Comparison of ENCODE assay signal across 8 cellular contexts in the genomic region with DNA sequence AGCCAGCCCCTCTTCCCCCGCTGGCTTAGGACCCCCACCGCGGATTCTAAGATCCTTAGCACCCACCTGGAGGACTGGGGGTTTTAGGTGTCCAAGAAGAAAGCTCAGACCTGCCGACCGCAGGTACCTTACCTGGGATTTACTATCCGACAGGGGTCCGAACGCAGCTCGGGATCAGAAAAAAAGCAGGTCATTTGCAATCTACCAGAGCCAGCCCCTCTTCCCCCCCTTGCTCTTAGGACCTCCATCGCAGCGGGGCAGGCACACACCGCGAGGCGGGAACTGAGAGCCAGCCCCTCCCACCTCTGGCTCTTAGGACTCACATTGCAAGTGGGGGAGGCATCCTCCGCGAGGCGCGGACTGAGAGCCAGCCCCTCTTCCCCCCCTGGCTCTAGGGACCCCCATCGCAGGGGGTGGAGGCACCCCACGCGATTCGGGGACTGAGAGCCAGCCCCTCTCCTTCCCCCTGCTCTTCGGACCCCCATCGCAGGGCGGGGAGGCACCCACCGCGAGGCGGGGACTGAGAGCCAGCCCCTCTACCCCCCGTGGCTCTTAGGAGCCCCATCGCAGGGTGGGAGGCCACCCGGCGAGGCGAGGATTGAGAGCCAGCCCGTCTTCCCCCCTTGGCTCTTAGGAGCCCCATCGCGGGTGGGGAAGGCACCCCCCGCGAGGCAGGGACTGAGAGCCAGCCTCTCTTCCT. TPM values are rescaled to one million over a fixed set of nuclear protein-coding genes. Genes with fewer than 3 reads are reported as not detected.
DNase-seq lines count a peak whose midpoint lies in the region; ATAC-seq and TF ChIP-seq lines count a peak whose summit lies in the region.

No MANE protein-coding gene starts in this region.

- no peak overlapping the region for H3K27ac ChIP-seq in A673 (ENCODE audit: low read depth, low read length, poor library complexity, severe bottlenecking)

- ATAC-seq in GM18907 (IDR thresholded peaks at IDR 0.05; ENCODE audit: unreplicated experiment) (peak; percentile 53), HG02798 (IDR thresholded peaks at IDR 0.05; ENCODE audit: poor library complexity, unreplicated experiment) (no peak), HG03520 (IDR thresholded peaks at IDR 0.05; ENCODE audit: unreplicated experiment) (no peak)

- DNase-seq in A673 (ENCODE audit: low spot score) (peak; percentile 79), NCI-H1694 treated with DMSO at 0.1 percent for 48 hours (lab: John Stamatoyannopoulos, UW) (peak; percentile 60), iPS DF 19.7 (ENCODE audit: low read depth, low spot score) (peak; percentile 47)
- DNase-seq in activated T-cell treated with anti-CD3 and anti-CD28 coated beads, Interleukin-2, amount 50 U/mL, for 48 hours: peak; percentile 56 to 60
- DNase-seq in stimulated activated CD8-positive, alpha-beta memory T cell treated with anti-CD3 and anti-CD28 coated beads, Interleukin-15, amount 100 ng/mL, for 4 hours (ENCODE audit: low read depth in 2 of 2): peak; percentile 15 to 35

- H3K27me3 ChIP-seq in A673 (replicated peaks; ENCODE audit: insufficient read depth, low read depth, low read length, poor library complexity): no peaks in the 10 kb centered on the region

- H3K9me3 ChIP-seq in A673 (ENCODE audit: low read depth, low read length, poor library complexity, severe bottlenecking): no peaks in the 10 kb centered on the region

- no peak for TF ChIP-seq CTCF in A673 (conservative IDR thresholded peaks at IDR 0.05; ENCODE audit: low read depth, low read length)

- no peaks in the 10 kb centered on the region for H3K4me1 ChIP-seq in A673 (ENCODE audit: insufficient read depth, low read length, poor library complexity, severe bottlenecking)

- BruUV-seq in A673 (replicated peaks; lab: Mats Ljungman, UMichigan): no TSS peak

- POLR2A ChIA-PET in A673 (lab: Charles Lee; ENCODE audit: low non-redundant PET): no interaction called here

- H3K36me3 ChIP-seq in A673 (ENCODE audit: insufficient read depth, low read length, poor library complexity, severe bottlenecking): no peaks in the 10 kb centered on the region

- intact Hi-C loops in A673 (cut with micrococcal nuclease; ENCODE audit: unreplicated experiment): no loop called here

- CTCF ChIA-PET in A673 (lab: Charles Lee): no interaction called here

- H3K4me3 ChIP-seq in A673 (ENCODE audit: low read depth, low read length, poor library complexity, severe bottlenecking): peak overlapping the region; percentile 54

RNA-seq across cellular contexts. Expression of a gene that starts 45.3 kb away (rescaled TPM):
- 188 and 196 TPM in 2 replicates for total RNA-seq in A673 (2021)

Comparison
In these comparisons a context has a peak if more than half of its experiments do, and no peak if none do; other contexts are left out.
1. DNase-seq: peak in every context shown above with its lines; median percentile 79 in A673; 60 in NCI-H1694 treated with DMSO at 0.1 percent for 48 hours; 58 in activated T-cell treated with anti-CD3 and anti-CD28 coated beads, Interleukin-2, amount 50 U/mL, for 48 hours; 47 in iPS DF 19.7; 25 in stimulated activated CD8-positive, alpha-beta memory T cell treated with anti-CD3 and anti-CD28 coated beads, Interleukin-15, amount 100 ng/mL, for 4 hours.